25 cellular contexts compared by ENCODE assay signal in the genomic region with DNA sequence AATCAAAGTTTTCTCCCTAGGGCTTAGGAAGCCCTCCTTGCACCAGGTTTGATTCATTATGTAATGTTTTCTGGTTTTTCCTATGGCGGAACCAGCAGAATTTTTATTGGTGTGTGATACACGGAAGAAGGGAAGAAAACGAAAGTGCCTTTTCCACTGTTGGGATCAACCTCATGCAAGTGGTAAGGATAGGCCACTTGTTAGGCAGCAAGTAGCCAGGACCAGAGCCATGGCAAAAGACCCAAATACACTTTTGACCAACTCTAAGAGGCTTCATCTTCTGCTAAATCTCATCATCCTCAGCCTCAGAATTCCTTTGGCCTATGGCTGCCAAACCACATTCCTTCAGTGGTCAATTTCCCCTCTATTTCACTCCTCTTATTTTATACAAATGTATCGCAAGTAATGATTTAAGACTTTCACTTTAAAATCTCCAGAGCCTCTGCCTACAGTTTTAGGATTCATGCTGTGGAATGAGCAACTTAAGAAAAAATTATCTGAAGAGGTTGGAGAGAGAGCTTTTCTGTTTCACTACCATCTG. TPM values are rescaled to one million over a fixed set of nuclear protein-coding genes. Genes with fewer than 3 reads are reported as not detected.
DNase-seq lines count a peak whose midpoint lies in the region; ATAC-seq, FAIRE-seq and TF ChIP-seq lines count a peak whose summit lies in the region.
"Had no signal": no experiment of that assay in that cellular context is flagged by ENCODE, and none has a peak within 500 bp of the region (broad histone marks: within the 10 kb centered on the region; RNA-seq: fewer than 3 reads in every experiment).

No MANE protein-coding gene starts in this region.

- no peak overlapping the region for H3K4me2 ChIP-seq in PC-3 (ENCODE audit: low read length)

- no peaks in the 10 kb centered on the region for H3K4me1 ChIP-seq in mucosa of rectum (ENCODE audit: control insufficient read depth in 2 of 2, insufficient read depth in 2 of 2, low read length in 2 of 2)
- H3K4me1 ChIP-seq in PC-3 (ENCODE audit: insufficient read depth, low read length), result peaks cover 24% of the 10 kb centered on the region
- peaks cover 0 to 21% (median 9%) of the 10 kb centered on the region in 4 donors for H3K4me1 ChIP-seq in stomach

- ATAC-seq in PC-3, result no peak
- ATAC-seq: activated CD4-positive, CD25-positive, alpha-beta regulatory T cell treated with anti-CD3 and anti-CD28 coated beads, Interleukin-2, amount 50 U/mL, for 24 hours; CD8-positive, alpha-beta T cell; gastroesophageal sphincter; natural killer cell treated with Interleukin-12 subunit alpha and Interleukin-12 subunit beta and Interleukin-15 and Interleukin-18, amount 100 ng/mL, for 72 hours; psoas muscle; stimulated activated naive B cell treated with anti-CD40 and anti-IgM and Interleukin-4, amounts not matched to agents 10 μg/mL and 1 μg/mL and 100 μg/mL, for 72 hours had no signal

- WGBS in stomach, 5 donors, result 83 to 91% (median 88%) methylated on average over 4 of the region's 4 CpGs

- H3K27me3 ChIP-seq in MG63, result no peaks in the 10 kb centered on the region
- no peaks in the 10 kb centered on the region for H3K27me3 ChIP-seq in mucosa of rectum (ENCODE audit: control insufficient read depth in 2 of 2, insufficient read depth in 2 of 2, low read length in 2 of 2)
- H3K27me3 ChIP-seq in PC-3 (ENCODE audit: low read length), result no peaks in the 10 kb centered on the region
- H3K27me3 ChIP-seq in stomach, result no peaks in the 10 kb centered on the region
- H3K27me3 ChIP-seq: gastroesophageal sphincter, upper lobe of left lung had no signal

- intact Hi-C loops in PC-3 (cut with micrococcal nuclease), result no loop called here
- intact Hi-C loops in stomach (cut with DNase I; ENCODE audit: low total_unique reads), result no loop called here

- DNase-seq in AG10803 (ENCODE audit: low read depth) (peak; percentile 31), MG63 (no peak), epithelial cell of proximal tubule (ENCODE audit: low read depth) (no peak), urothelium cell line (ENCODE audit: low spot score) (no peak), germinal center (ENCODE audit: low spot score) (no peak), PC-3 (no peak), stomach (no peak)
- DNase-seq: activated effector memory CD4-positive, alpha-beta T cell treated with Interleukin-2 at 50 U/mL for 16 hours; amniotic stem cell; CD8-positive, alpha-beta T cell; cerebellar nuclear complex; DMS79; NCI-H2081 treated with DMSO at 0.1 percent for 48 hours; NCI-H524; psoas muscle; SHP77 treated with DMSO at 0.1 percent for 48 hours; stimulated activated CD4-positive, alpha-beta T cell treated with anti-CD3 and anti-CD28 coated beads, Interleukin-12 subunit alpha, Interleukin-12 subunit beta, amount 100 ng/mL, for 4 hours; stimulated activated naive B cell treated with anti-CD40 and anti-IgM and Interleukin-4, amounts not matched to agents 10 μg/mL and 1 μg/mL and 100 μg/mL, for 72 hours; upper lobe of left lung had no signal

- CTCF ChIA-PET in PC-3 (lab: Charles Lee), result no interaction called here

- BruUV-seq in PC-3 (replicated peaks; lab: Mats Ljungman, UMichigan), result no TSS peak

- H3F3A ChIP-seq in PC-3 (ENCODE audit: low read length, unreplicated experiment), result peaks cover 6% of the 10 kb centered on the region

- FAIRE-seq in urothelium cell line (lab: Jason Lieb, UNC), result no peak
- FAIRE-seq: GM19239 had no signal

- no peak overlapping the region for H2AFZ ChIP-seq in PC-3 (ENCODE audit: low read length)

- TF ChIP-seq CTCF in AG10803 (conservative IDR thresholded peaks at IDR 0.05; ENCODE audit: low read length) (no peak), epithelial cell of proximal tubule (conservative IDR thresholded peaks at IDR 0.05; ENCODE audit: low read depth, low read length) (no peak), PC-3 (conservative IDR thresholded peaks at IDR 0.05; ENCODE audit: low read depth, low read length) (no peak), stomach (IDR thresholded peaks at IDR 0.05) (no peak)

- H3K9ac ChIP-seq in mucosa of rectum (ENCODE audit: low read depth in 1 of 2, low read length in 2 of 2) (peak overlapping the region in 1 of 2 donors; percentile 63), PC-3 (ENCODE audit: low read length) (no peak overlapping the region)

- TF ChIP-seq EP300 in stomach (IDR thresholded peaks at IDR 0.05), result no peak

- H3K9me3 ChIP-seq in MG63, result no peaks in the 10 kb centered on the region
- no peaks in the 10 kb centered on the region for H3K9me3 ChIP-seq in mucosa of rectum (ENCODE audit: control insufficient read depth in 2 of 2, low read length in 2 of 2)
- H3K9me3 ChIP-seq in PC-3 (ENCODE audit: low read length), result no peaks in the 10 kb centered on the region
- no peaks in the 10 kb centered on the region for H3K9me3 ChIP-seq in stomach
- H3K9me3 ChIP-seq: gastroesophageal sphincter, psoas muscle, upper lobe of left lung had no signal

- H3K79me2 ChIP-seq in PC-3 (ENCODE audit: low read length), result peaks cover 92% of the 10 kb centered on the region

- H3K36me3 ChIP-seq in MG63 (no peaks in the 10 kb centered on the region; the same call in 1 of the 2 replicates), mucosa of rectum (ENCODE audit: control insufficient read depth in 2 of 2, insufficient read depth in 2 of 2, low read length in 2 of 2) (no peaks in the 10 kb centered on the region), PC-3 (ENCODE audit: low read depth, low read length) (no peaks in the 10 kb centered on the region), stomach (no peaks in the 10 kb centered on the region)
- H3K36me3 ChIP-seq: gastroesophageal sphincter, upper lobe of left lung had no signal

- TF ChIP-seq POLR2A in stomach (IDR thresholded peaks at IDR 0.05), result no peak

- no peaks in the 10 kb centered on the region for H3K9me2 ChIP-seq in PC-3 (replicated peaks; ENCODE audit: low read length)

- POLR2A ChIA-PET in PC-3 (lab: Charles Lee; ENCODE audit: unreplicated experiment), result no interaction called here

- H3K4me3 ChIP-seq in AG10803 (ENCODE audit: low read length), result no peak overlapping the region
- H3K4me3 ChIP-seq in MG63, result peak overlapping the region; percentile 31
- peak overlapping the region; percentile 15 for H3K4me3 ChIP-seq in epithelial cell of proximal tubule (ENCODE audit: low read depth, low read length)
- peak overlapping the region; percentile 6 to 20 for H3K4me3 ChIP-seq in mucosa of rectum (ENCODE audit: low read length in 2 of 2)
- H3K4me3 ChIP-seq in PC-3 (ENCODE audit: low read length), result no peak overlapping the region
- no peak overlapping the region for H3K4me3 ChIP-seq in stomach
- H3K4me3 ChIP-seq: gastroesophageal sphincter, lung, psoas muscle, upper lobe of left lung had no signal

- peaks cover 9% of the 10 kb centered on the region; the same call in 1 of the 2 replicates for H4K20me1 ChIP-seq in PC-3 (ENCODE audit: low read length)

- H3K27ac ChIP-seq in mucosa of rectum (ENCODE audit: low read depth in 2 of 2, low read length in 2 of 2) (peak overlapping the region; percentile 12 to 69), PC-3 (ENCODE audit: low read length) (no peak overlapping the region), stomach (no peak overlapping the region)
- H3K27ac ChIP-seq: gastroesophageal sphincter, psoas muscle, upper lobe of left lung had no signal

RNA-seq across cellular contexts. Expression of gene PPAT, which starts 21.2 kb away (rescaled TPM):
- total RNA-seq in MG63 (2014; rRNA removed; shearing (Covaris generic); ENCODE audit: low replicate concordance), result 26.5 and 27.7 TPM in 2 replicates
- total RNA-seq in epithelial cell of proximal tubule, result 19.4 and 29.9 TPM in 2 replicates
- total RNA-seq in PC-3 (2014; rRNA removed), result 31.7 and 35.9 TPM in 2 replicates
- 10 to 100 TPM in 1 of 5 donors, 1 to 10 TPM in 3, not detected in 1; 1.3 to 13.6 (median 7.3) TPM for total RNA-seq in stomach
- polyA plus RNA-seq in stomach, result 1 to 10 TPM; 2.4 to 3.2 (median 2.9) TPM

RNA-seq across cellular contexts. Expression of gene PAICS, which starts 21.9 kb away (rescaled TPM):
- 125 and 176 TPM in 2 replicates for total RNA-seq in MG63 (2014; rRNA removed; shearing (Covaris generic); ENCODE audit: low replicate concordance)
- total RNA-seq in epithelial cell of proximal tubule (106 and 159 TPM in 2 replicates), PC-3 (2014; rRNA removed) (160 and 172 TPM in 2 replicates), stomach (10 to 100 TPM in 2 of 5 donors, 1 to 10 TPM in 3; 2.3 to 27.2 (median 8.9) TPM)
- polyA plus RNA-seq in stomach, result 10 to 100 TPM; 17.3 to 32.8 (median 21.3) TPM

RNA-seq across cellular contexts. Expression of gene AASDH, which starts 26.9 kb away (rescaled TPM):
- 4.8 TPM in 2 replicates for total RNA-seq in MG63 (2014; rRNA removed; shearing (Covaris generic); ENCODE audit: low replicate concordance)
- total RNA-seq in epithelial cell of proximal tubule (5.7 and 11.0 TPM in 2 replicates), PC-3 (2014; rRNA removed) (7.5 and 8.8 TPM in 2 replicates), stomach (10 to 100 TPM in 4 of 5 donors, 1 to 10 TPM in 1; 5.2 to 58.0 (median 16.2) TPM)
- polyA plus RNA-seq in stomach, result 1 to 10 TPM; 2.8 to 3.5 (median 2.9) TPM

RNA-seq across cellular contexts. Expression of gene SRP72, which starts 53.2 kb away (rescaled TPM):
- total RNA-seq in MG63 (2014; rRNA removed; shearing (Covaris generic); ENCODE audit: low replicate concordance), result 13.1 and 36.1 TPM in 2 replicates
- total RNA-seq in epithelial cell of proximal tubule (66.5 and 92.2 TPM in 2 replicates), PC-3 (2014; rRNA removed) (102 and 118 TPM in 2 replicates), stomach (10 to 100 TPM; 28.4 to 63.7 (median 44.2) TPM)
- polyA plus RNA-seq in stomach, result 10 to 100 TPM; 28.9 to 39.9 (median 30.0) TPM

Comparison
In these comparisons a context has a peak if more than half of its experiments do, and no peak if none do; other contexts are left out.
1. H3K4me3 ChIP-seq: peak in MG63 (single experiment), epithelial cell of proximal tubule (single experiment) and mucosa of rectum (2 of 2); none in AG10803 (single experiment), PC-3 (single experiment) and stomach (0 of 4).
2. H3K27ac ChIP-seq: peak in mucosa of rectum (2 of 2); none in PC-3 (single experiment) and stomach (0 of 5).